ENCODE assay signal across 6 cellular contexts in the genomic region with DNA sequence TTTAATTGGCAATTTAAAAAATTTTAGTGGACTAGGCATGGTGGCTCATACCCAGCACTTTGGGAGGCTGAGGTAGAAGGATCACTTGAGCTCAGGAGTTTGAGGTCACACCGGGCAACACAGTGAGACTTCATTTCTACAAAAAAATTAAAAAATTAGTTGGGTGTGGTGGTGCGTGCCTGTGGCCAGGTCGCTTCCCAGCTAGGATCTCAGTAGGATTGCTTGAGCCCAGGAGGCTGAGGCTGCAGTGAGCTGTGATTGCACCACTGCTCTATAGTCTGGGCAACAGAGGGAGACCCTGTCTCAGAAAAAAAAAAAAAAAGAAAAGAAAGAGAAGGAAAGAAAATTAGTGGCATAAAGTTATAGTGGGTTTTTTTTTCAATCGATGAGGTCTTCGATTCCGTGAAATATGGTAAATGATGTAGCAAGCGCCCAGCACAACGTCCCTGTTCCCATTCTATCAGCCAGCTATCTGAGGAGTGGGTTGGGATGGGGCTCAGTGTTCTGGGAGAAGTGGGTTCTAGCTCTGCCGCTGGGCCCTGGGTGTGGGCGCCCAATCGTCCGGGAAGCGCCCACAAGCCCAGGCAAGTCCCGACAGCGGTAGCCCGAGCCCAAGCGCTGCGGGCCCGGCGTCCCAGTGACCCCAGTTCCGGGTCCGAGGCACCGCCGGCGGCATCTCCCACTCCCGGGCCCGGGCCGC. TPM values are rescaled to one million over a fixed set of nuclear protein-coding genes. Genes with fewer than 3 reads are reported as not detected.
A peak's percentile ranks its signal among the peaks of the same experiment; 100 is the strongest.
DNase-seq lines count a peak whose midpoint lies in the region; ATAC-seq and TF ChIP-seq lines count a peak whose summit lies in the region.

No MANE protein-coding gene starts in this region.

- no peak for DNase-seq in activated CD4-positive, alpha-beta T cell treated with anti-CD3 and anti-CD28 coated beads, Interleukin-2, amount 10 ng/mL, durations not matched to agents 7 days and 5 days
- DNase-seq in activated CD4-positive, alpha-beta T cell treated with anti-CD3 and anti-CD28 coated beads, Interleukin-2, amount 50 U/mL, for 48 hours, result no peak
- DNase-seq in fibroblast of villous mesenchyme (ENCODE audit: low read depth) (no peak), thoracic aorta (ENCODE audit: low spot score) (no peak), GM19238 (ENCODE audit: insufficient read length, low spot score) (no peak)

- H3K4me1 ChIP-seq in thoracic aorta (ENCODE audit: control insufficient read depth in 1 of 2, low read depth in 2 of 2), result peaks cover 5 to 30% of the 10 kb centered on the region in 2 donors

- no peaks in the 10 kb centered on the region for H3K9me3 ChIP-seq in thoracic aorta

- peak overlapping the region; percentile 62 for H3K27ac Mint-ChIP-seq in activated CD4-positive, alpha-beta T cell treated with anti-CD3 and anti-CD28 coated beads, Interleukin-2, amount 10 ng/mL, durations not matched to agents 7 days and 5 days

- TF ChIP-seq CTCF in fibroblast of villous mesenchyme (IDR thresholded peaks at IDR 0.05; ENCODE audit: insufficient read depth, low read depth, low read length), result no peak
- no peak for TF ChIP-seq CTCF in thoracic aorta (IDR thresholded peaks at IDR 0.05)

- H3K4me3 ChIP-seq in fibroblast of villous mesenchyme (ENCODE audit: low read depth, low read length), result peak overlapping the region; percentile 84
- peak overlapping the region; percentile 88 for H3K4me3 ChIP-seq in thoracic aorta

- peak overlapping the region; percentile 65 to 77 for H3K27ac ChIP-seq in thoracic aorta

- no peaks in the 10 kb centered on the region for H3K36me3 Mint-ChIP-seq in activated CD4-positive, alpha-beta T cell treated with anti-CD3 and anti-CD28 coated beads, Interleukin-2, amount 10 ng/mL, durations not matched to agents 7 days and 5 days (ENCODE audit: low read depth)

- CTCF ChIA-PET in activated CD4-positive, alpha-beta T cell treated with anti-CD3 and anti-CD28 coated beads, Interleukin-2, amount 10 ng/mL, durations not matched to agents 7 days and 5 days (lab: Charles Lee), result interaction anchor here (0.9 to 24.2 kb wide), 4 partner anchors 10 to 47 kb away, joined by 3 to 590 read pairs (median 172); a partner anchor contains a TSS

- ATAC-seq in thoracic aorta (ENCODE audit: insufficient number of reproducible peaks, low FRiP score, low read depth) (no peak), GM19395 (IDR thresholded peaks at IDR 0.05; ENCODE audit: unreplicated experiment) (no peak)

- POLR2A ChIA-PET in activated CD4-positive, alpha-beta T cell treated with anti-CD3 and anti-CD28 coated beads, Interleukin-2, amount 10 ng/mL, durations not matched to agents 7 days and 5 days (lab: Charles Lee), result no interaction called here

- no peaks in the 10 kb centered on the region for H3K9me3 Mint-ChIP-seq in activated CD4-positive, alpha-beta T cell treated with anti-CD3 and anti-CD28 coated beads, Interleukin-2, amount 10 ng/mL, durations not matched to agents 7 days and 5 days

- H3K4me1 Mint-ChIP-seq in activated CD4-positive, alpha-beta T cell treated with anti-CD3 and anti-CD28 coated beads, Interleukin-2, amount 10 ng/mL, durations not matched to agents 7 days and 5 days, result peaks cover 42% of the 10 kb centered on the region

- peaks cover 8% of the 10 kb centered on the region for H3K27me3 Mint-ChIP-seq in activated CD4-positive, alpha-beta T cell treated with anti-CD3 and anti-CD28 coated beads, Interleukin-2, amount 10 ng/mL, durations not matched to agents 7 days and 5 days

- H3K4me3 Mint-ChIP-seq in activated CD4-positive, alpha-beta T cell treated with anti-CD3 and anti-CD28 coated beads, Interleukin-2, amount 10 ng/mL, durations not matched to agents 7 days and 5 days, result peak overlapping the region; percentile 69

- no peaks in the 10 kb centered on the region for H3K36me3 ChIP-seq in thoracic aorta

- H3K27me3 ChIP-seq in thoracic aorta (replicated peaks; ENCODE audit: insufficient read depth), result no peaks in the 10 kb centered on the region

RNA-seq across cellular contexts. Expression of a gene that starts 1.4 kb away (rescaled TPM):
- total RNA-seq in activated CD4-positive, alpha-beta T cell treated with anti-CD3 and anti-CD28 coated beads, Interleukin-2, amount 10 ng/mL, durations not matched to agents 7 days and 5 days, result 1 to 10 TPM; 1.7 to 2.0 TPM
- total RNA-seq in fibroblast of villous mesenchyme, result 18.0 and 41.0 TPM in 2 replicates
- total RNA-seq in thoracic aorta, result 100 to 1,000 TPM in 1 of 2 donors, 10 to 100 TPM in 1; 25.6 to 143 TPM

RNA-seq across cellular contexts. Expression of a gene that starts 8.3 kb away (rescaled TPM):
- total RNA-seq in activated CD4-positive, alpha-beta T cell treated with anti-CD3 and anti-CD28 coated beads, Interleukin-2, amount 10 ng/mL, durations not matched to agents 7 days and 5 days, result 10 to 100 TPM; 39.4 to 56.7 TPM
- 37.1 and 49.0 TPM in 2 replicates for total RNA-seq in fibroblast of villous mesenchyme
- 100 to 1,000 TPM in 1 of 2 donors, 10 to 100 TPM in 1; 75.8 to 100 TPM for total RNA-seq in thoracic aorta

RNA-seq across cellular contexts. Expression of a gene that starts 10.5 kb away (rescaled TPM):
- total RNA-seq in activated CD4-positive, alpha-beta T cell treated with anti-CD3 and anti-CD28 coated beads, Interleukin-2, amount 10 ng/mL, durations not matched to agents 7 days and 5 days, result 100 to 1,000 TPM in 1 of 2 experiments, 10 to 100 TPM in 1; 94.7 to 112 TPM
- total RNA-seq in fibroblast of villous mesenchyme, result 144 and 158 TPM in 2 replicates
- total RNA-seq in thoracic aorta, result 100 to 1,000 TPM in 1 of 2 donors, 10 to 100 TPM in 1; 50.4 to 111 TPM

RNA-seq across cellular contexts. Expression of a gene that starts 19.2 kb away (rescaled TPM):
- total RNA-seq in activated CD4-positive, alpha-beta T cell treated with anti-CD3 and anti-CD28 coated beads, Interleukin-2, amount 10 ng/mL, durations not matched to agents 7 days and 5 days, result 10 to 100 TPM; 22.9 to 23.6 TPM
- total RNA-seq in fibroblast of villous mesenchyme (0.43 TPM in 1 of 2 replicates, not detected in the other), thoracic aorta (10 to 100 TPM in 1 of 2 donors, 1 to 10 TPM in 1; 1.6 to 13.7 TPM)

RNA-seq across cellular contexts. Expression of a gene that starts 20.1 kb away (rescaled TPM):
- total RNA-seq in activated CD4-positive, alpha-beta T cell treated with anti-CD3 and anti-CD28 coated beads, Interleukin-2, amount 10 ng/mL, durations not matched to agents 7 days and 5 days, result 10 to 100 TPM; 32.7 to 36.3 TPM
- total RNA-seq in fibroblast of villous mesenchyme, result 25.8 and 31.5 TPM in 2 replicates
- total RNA-seq in thoracic aorta, result 10 to 100 TPM; 16.3 to 27.9 TPM
